ENCODE assay signal across 12 cellular contexts in the genomic region with DNA sequence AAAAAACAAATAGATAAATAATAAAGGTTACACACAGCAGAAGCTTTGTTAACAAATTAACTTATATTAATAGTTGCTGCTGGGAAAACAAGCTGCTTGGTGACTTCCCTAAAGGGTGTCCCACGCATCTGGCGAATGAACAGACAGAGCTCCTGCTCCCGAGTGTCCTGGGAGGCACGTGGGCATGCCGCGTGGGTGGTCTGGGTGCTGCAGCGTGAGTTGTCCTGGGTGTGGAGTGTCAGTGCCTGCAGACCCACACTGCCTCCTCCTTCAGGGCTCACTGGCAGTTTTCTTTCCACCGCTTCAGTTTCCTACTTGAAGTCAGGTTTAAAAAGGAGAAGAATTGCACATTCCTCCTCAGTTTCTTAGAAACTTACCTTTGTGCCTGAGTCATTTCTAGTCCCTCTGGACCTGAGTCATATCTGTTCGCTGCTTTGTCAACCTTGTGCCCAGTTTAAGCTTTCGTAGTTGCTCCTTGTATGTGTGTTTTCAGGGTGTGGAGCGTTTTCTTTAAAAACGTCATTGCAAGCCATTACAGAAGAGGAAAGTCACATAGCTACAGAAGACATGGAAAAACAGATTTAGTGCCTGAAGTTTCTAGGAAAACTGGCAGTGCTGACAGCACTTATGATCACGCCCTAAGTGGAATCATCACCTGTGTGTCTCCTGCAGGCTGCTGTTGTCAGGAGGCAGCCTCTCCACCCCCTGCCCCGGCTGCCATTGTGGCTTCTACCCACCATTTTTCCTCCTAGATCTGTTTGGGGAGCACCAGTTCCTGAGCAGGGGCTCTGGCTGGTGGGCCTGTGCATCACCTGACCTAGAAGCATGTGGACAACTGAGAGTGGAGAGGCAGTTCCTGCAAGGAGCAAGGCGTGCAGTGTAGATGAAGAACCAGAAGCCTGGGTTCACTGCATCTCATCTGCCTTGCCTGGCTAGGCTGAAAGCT. TPM values are rescaled to one million over a fixed set of nuclear protein-coding genes. Genes with fewer than 3 reads are reported as not detected.
DNase-seq lines count a peak whose midpoint lies in the region; ATAC-seq, FAIRE-seq and TF ChIP-seq lines count a peak whose summit lies in the region.
"Had no signal": no experiment of that assay in that cellular context is flagged by ENCODE, and none has a peak within 500 bp of the region (broad histone marks: within the 10 kb centered on the region; RNA-seq: fewer than 3 reads in every experiment).

No MANE protein-coding gene starts in this region.

- FAIRE-seq in RCC 7860 (lab: Jason Lieb, UNC) = peak; percentile 75
- FAIRE-seq: HTR-8/SVneo had no signal

- no peaks in the 10 kb centered on the region for H3K9me3 Mint-ChIP-seq in MCF 10A (ENCODE audit: unreplicated experiment)
- H3K9me3 Mint-ChIP-seq: brain had no signal

- peak overlapping the region; percentile 43 for H3K27ac Mint-ChIP-seq in MCF 10A (ENCODE audit: low read depth, unreplicated experiment)

- POLR2A ChIA-PET in MCF 10A (lab: Yijun Ruan, JAX) = interaction anchor here (0.7 to 3.1 kb wide), 9 partner anchors 9 to 300 kb away, joined by 3 to 19 read pairs (median 4); a partner anchor contains a TSS

- H3K4me3 Mint-ChIP-seq in MCF 10A (ENCODE audit: unreplicated experiment) = no peak overlapping the region
- H3K4me3 Mint-ChIP-seq: brain had no signal

- H3K36me3 Mint-ChIP-seq in MCF 10A (ENCODE audit: insufficient read depth, unreplicated experiment) = peaks cover 30% of the 10 kb centered on the region

- ATAC-seq in left colon (peak; percentile 64), upper lobe of right lung (peak; percentile 42), GM21381 (IDR thresholded peaks at IDR 0.05; ENCODE audit: unreplicated experiment) (no peak)
- ATAC-seq: left lobe of liver, Panc1 had no signal

- H3K4me1 ChIP-seq in breast epithelium (no peaks in the 10 kb centered on the region), upper lobe of right lung (peaks cover 3% of the 10 kb centered on the region)
- no peaks in the 10 kb centered on the region for H3K4me1 ChIP-seq in effector memory CD4-positive, alpha-beta T cell (ENCODE audit: control insufficient read depth, insufficient read depth, low read length, poor library complexity, severe bottlenecking)

- H3K27me3 ChIP-seq in breast epithelium (no peaks in the 10 kb centered on the region), upper lobe of right lung (no peaks in the 10 kb centered on the region)
- no peaks in the 10 kb centered on the region for H3K27me3 ChIP-seq in effector memory CD4-positive, alpha-beta T cell (replicated peaks; ENCODE audit: control insufficient read depth, insufficient read depth, low read length, poor library complexity, severe bottlenecking)

- no peak for TF ChIP-seq POLR2A in breast epithelium (IDR thresholded peaks at IDR 0.05)

- intact Hi-C loops in MCF 10A (cut with micrococcal nuclease) (no loop called here), breast epithelium (cut with DNase I; ENCODE audit: low total_unique reads) (no loop called here), left colon (cut with DNase I, micrococcal nuclease) (no loop called here), upper lobe of right lung (cut with DNase I) (no loop called here)

- H3K27me3 Mint-ChIP-seq in MCF 10A (ENCODE audit: insufficient read depth, unreplicated experiment) = no peaks in the 10 kb centered on the region
- H3K27me3 Mint-ChIP-seq: brain had no signal

- DNase-seq in MCF 10A (ENCODE audit: unreplicated experiment) (peak; percentile 49), breast epithelium (ENCODE audit: low spot score in 2 of 2) (no peak), RCC 7860 (ENCODE audit: low spot score) (peak; percentile 47), left colon (peak in 1 of 2 donors; percentile 55), upper lobe of right lung (no peak), NCI-H1092 treated with DMSO at 0.1 percent for 48 hours (lab: John Stamatoyannopoulos, UW) (no peak)
- no peak for DNase-seq in effector memory CD4-positive, alpha-beta T cell

- no peaks in the 10 kb centered on the region for H3K4me1 Mint-ChIP-seq in MCF 10A (ENCODE audit: insufficient read depth, unreplicated experiment)

- H3K27ac ChIP-seq in breast epithelium (no peak overlapping the region), upper lobe of right lung (no peak overlapping the region)
- no peak overlapping the region for H3K27ac ChIP-seq in effector memory CD4-positive, alpha-beta T cell (ENCODE audit: insufficient read depth, low read length, poor library complexity, severe bottlenecking)

- TF ChIP-seq CTCF in MCF 10A (IDR thresholded peaks at IDR 0.05; ENCODE audit: unreplicated experiment) = no peak
- TF ChIP-seq CTCF in breast epithelium (IDR thresholded peaks at IDR 0.05) = no peak
- no peak for TF ChIP-seq CTCF in upper lobe of right lung (IDR thresholded peaks at IDR 0.05)

- H3K36me3 ChIP-seq in breast epithelium (no peaks in the 10 kb centered on the region), upper lobe of right lung (peaks cover 4% of the 10 kb centered on the region)
- no peaks in the 10 kb centered on the region for H3K36me3 ChIP-seq in effector memory CD4-positive, alpha-beta T cell (ENCODE audit: control insufficient read depth, insufficient read depth, low read length)

- CTCF ChIA-PET in MCF 10A (lab: Yijun Ruan, JAX) = interaction anchor here (0.5 to 3.6 kb wide), 5 partner anchors 11 to 857 kb away, joined by 3 to 34 read pairs (median 5); no protein-coding TSS in a partner anchor

- H3K9me3 ChIP-seq in breast epithelium (no peaks in the 10 kb centered on the region), upper lobe of right lung (no peaks in the 10 kb centered on the region)
- no peaks in the 10 kb centered on the region for H3K9me3 ChIP-seq in effector memory CD4-positive, alpha-beta T cell (ENCODE audit: control insufficient read depth, low read length)

- BruUV-seq in MCF 10A (replicated peaks; lab: Mats Ljungman, UMichigan) = no TSS peak

- H3K4me3 ChIP-seq in breast epithelium (no peak overlapping the region), upper lobe of right lung (no peak overlapping the region)
- no peak overlapping the region for H3K4me3 ChIP-seq in effector memory CD4-positive, alpha-beta T cell (ENCODE audit: insufficient read depth, low read depth, low read length, poor library complexity, severe bottlenecking)

RNA-seq across cellular contexts. Expression of a gene that starts 24.5 kb away (rescaled TPM):
- total RNA-seq in MCF 10A (2022) (8.8 and 12.8 TPM in 2 replicates), breast epithelium (10 to 100 TPM; 25.2 to 26.5 (median 26.2) TPM), left colon (100 to 1,000 TPM; 114 to 135 TPM), upper lobe of right lung (54.6 TPM)

Comparison
In these comparisons a context has a peak if more than half of its experiments do, and no peak if none do; other contexts are left out.
1. DNase-seq: peak in MCF 10A (single experiment) and RCC 7860 (single experiment); none in breast epithelium (0 of 2), upper lobe of right lung (single experiment), NCI-H1092 treated with DMSO at 0.1 percent for 48 hours (single experiment) and effector memory CD4-positive, alpha-beta T cell (0 of 3).